In genomic region chr3:49462222-49462621, GRCh38 we compare ENCODE assay signal across 12 cellular contexts. TPM values are rescaled to one million over a fixed set of nuclear protein-coding genes. Genes with fewer than 3 reads are reported as not detected.
DNase-seq lines count a peak whose midpoint lies in the region; ATAC-seq and TF ChIP-seq lines count a peak whose summit lies in the region.
"Had no signal": no experiment of that assay in that cellular context is flagged by ENCODE, and none has a peak within 500 bp of the region (broad histone marks: within the 10 kb centered on the region; RNA-seq: fewer than 3 reads in every experiment).

No MANE protein-coding gene starts in this region.

- H3K4me1 Mint-ChIP-seq in immature natural killer cell: no peaks in the 10 kb centered on the region

- no peak for ATAC-seq in GM19035 (IDR thresholded peaks at IDR 0.05; ENCODE audit: unreplicated experiment)

- no peak for TF ChIP-seq CTCF in AG10803 (conservative IDR thresholded peaks at IDR 0.05; ENCODE audit: low read length)

- H3K9ac ChIP-seq in duodenal mucosa (ENCODE audit: low read depth in 1 of 2, low read length in 2 of 2): peak overlapping the region in 1 of 2 donors; percentile 11

- peaks cover 0 to 2% (median 0%) of the 10 kb centered on the region in 3 donors for H3K27me3 Mint-ChIP-seq in immature natural killer cell (ENCODE audit: low read depth in 3 of 3)

- no peak overlapping the region for H3K4me3 ChIP-seq in AG10803 (ENCODE audit: low read length)
- H3K4me3 ChIP-seq in duodenal mucosa (ENCODE audit: low read depth in 1 of 2, low read length in 2 of 2): no peak overlapping the region

- H3K4me3 Mint-ChIP-seq in immature natural killer cell: no peak overlapping the region

- DNase-seq in AG10803 (ENCODE audit: low read depth) (peak; percentile 36), OCI-M1 (lab: John Stamatoyannopoulos, UW) (peak; percentile 15), myocyte (ENCODE audit: low read depth) (peak; percentile 75), NCI-H510A treated with DMSO at 0.1 percent for 48 hours (lab: John Stamatoyannopoulos, UW) (no peak), immature natural killer cell (no peak)
- DNase-seq in activated CD4-positive, alpha-beta T cell treated with anti-CD3 and anti-CD28 coated beads for 4 hours: no peak
- DNase-seq: left cardiac atrium, NCI-H1436, substantia nigra had no signal

- H3K4me1 ChIP-seq in duodenal mucosa (ENCODE audit: control insufficient read depth in 1 of 2, insufficient read depth in 2 of 2, low read length in 2 of 2): peaks cover 23 to 31% of the 10 kb centered on the region in 2 donors

- H3K9me3 ChIP-seq in duodenal mucosa (ENCODE audit: control insufficient read depth in 1 of 2, low read length in 2 of 2): no peaks in the 10 kb centered on the region

- no peaks in the 10 kb centered on the region for H3K27me3 ChIP-seq in duodenal mucosa (ENCODE audit: control insufficient read depth in 1 of 2, insufficient read depth in 2 of 2, low read length in 2 of 2)

- no peaks in the 10 kb centered on the region for H3K36me3 Mint-ChIP-seq in immature natural killer cell

- no peaks in the 10 kb centered on the region for H3K9me3 Mint-ChIP-seq in immature natural killer cell

- H3K27ac Mint-ChIP-seq in immature natural killer cell: no peak overlapping the region

- H3K27ac ChIP-seq in duodenal mucosa (ENCODE audit: low read depth, low read length): peak overlapping the region; percentile 39
- H3K27ac ChIP-seq: C4-2B had no signal

- H3K36me3 ChIP-seq in duodenal mucosa (ENCODE audit: control insufficient read depth in 1 of 2, insufficient read depth in 2 of 2, low read length in 2 of 2): no peaks in the 10 kb centered on the region

RNA-seq across cellular contexts. Expression of gene DAG1, which starts 7.8 kb away (rescaled TPM):
- 276 and 362 TPM in 2 replicates for total RNA-seq in myocyte
- polyA plus RNA-seq in myocyte (2012): 86.1 TPM
- 1 to 10 TPM; 3.2 to 6.0 (median 3.7) TPM for polyA plus RNA-seq in immature natural killer cell

RNA-seq across cellular contexts. Expression of gene NICN1, which starts 33.1 kb away (rescaled TPM):
- total RNA-seq in myocyte: 3.4 and 5.7 TPM in 2 replicates
- polyA plus RNA-seq in myocyte (2012): 11.8 TPM
- 10 to 100 TPM in 1 of 3 donors, 1 to 10 TPM in 2; 3.2 to 11.9 (median 4.2) TPM for polyA plus RNA-seq in immature natural killer cell

RNA-seq across cellular contexts. Expression of gene AMT, which starts 39.9 kb away (rescaled TPM):
- total RNA-seq in myocyte: 0.36 and 0.56 TPM in 2 replicates
- 2.3 TPM for polyA plus RNA-seq in myocyte (2012)
- polyA plus RNA-seq in immature natural killer cell: 1 to 10 TPM; 2.9 to 8.2 (median 4.8) TPM

RNA-seq across cellular contexts. Expression of gene TCTA, which starts 50.0 kb away (rescaled TPM):
- total RNA-seq in myocyte: 30.0 and 37.2 TPM in 2 replicates
- polyA plus RNA-seq in myocyte (2012): 80.4 TPM
- 10 to 100 TPM; 57.3 to 86.2 (median 62.6) TPM for polyA plus RNA-seq in immature natural killer cell

RNA-seq across cellular contexts. Expression of gene RHOA, which starts 50.4 kb away (rescaled TPM):
- total RNA-seq in myocyte: 663 and 808 TPM in 2 replicates
- 745 TPM for polyA plus RNA-seq in myocyte (2012)
- 1,000 to 10,000 TPM in 1 of 3 donors, 100 to 1,000 TPM in 2; 863 to 1,056 (median 891) TPM for polyA plus RNA-seq in immature natural killer cell

Comparison
In these comparisons a context has a peak if more than half of its experiments do, and no peak if none do; other contexts are left out.
1. DNase-seq: peak in AG10803 (single experiment), OCI-M1 (single experiment) and myocyte (single experiment); none in activated CD4-positive, alpha-beta T cell treated with anti-CD3 and anti-CD28 coated beads for 4 hours (0 of 2), NCI-H510A treated with DMSO at 0.1 percent for 48 hours (single experiment) and immature natural killer cell (0 of 3).